ENCODE assay signal across 9 cellular contexts in the genomic region with DNA sequence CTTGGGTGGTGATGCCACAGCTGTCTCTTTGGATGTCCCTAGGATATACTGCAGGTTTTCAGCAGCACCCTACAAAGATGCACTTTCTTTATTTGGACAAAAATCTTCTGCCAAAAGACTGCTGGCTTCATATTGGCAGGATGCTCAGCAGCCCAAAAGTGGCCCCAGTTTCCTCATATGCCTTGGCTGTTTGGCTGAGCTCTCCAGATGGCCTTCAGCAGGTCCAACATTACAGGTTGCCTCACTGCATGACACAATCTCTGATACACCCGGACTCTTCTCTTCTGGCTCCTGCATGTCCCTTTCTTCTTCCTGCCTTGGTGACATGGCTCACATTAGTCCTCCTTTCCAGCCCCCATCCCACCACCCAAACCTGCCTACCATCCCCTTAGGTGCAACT.
"Had no signal": no experiment of that assay in that cellular context is flagged by ENCODE, and none has a peak within 500 bp of the region (broad histone marks: within the 10 kb centered on the region; RNA-seq: fewer than 3 reads in every experiment).

No MANE protein-coding gene starts in this region.

- ATAC-seq: GM23338, HCT116 had no signal

- H3K4me3 Mint-ChIP-seq: GM23338, H9, HFFc6 had no signal

- H3K27ac Mint-ChIP-seq: GM23338, H9, HFFc6 had no signal

- DNase-seq: GM23248, GOT3, H7, H9, HCEC 1CT, HFFc6 had no signal

- H3K4me1 Mint-ChIP-seq: GM23338, H9 had no signal

- H3K9me3 ChIP-seq: HAP-1 had no signal
